21 cellular contexts compared by ENCODE assay signal in the genomic region with DNA sequence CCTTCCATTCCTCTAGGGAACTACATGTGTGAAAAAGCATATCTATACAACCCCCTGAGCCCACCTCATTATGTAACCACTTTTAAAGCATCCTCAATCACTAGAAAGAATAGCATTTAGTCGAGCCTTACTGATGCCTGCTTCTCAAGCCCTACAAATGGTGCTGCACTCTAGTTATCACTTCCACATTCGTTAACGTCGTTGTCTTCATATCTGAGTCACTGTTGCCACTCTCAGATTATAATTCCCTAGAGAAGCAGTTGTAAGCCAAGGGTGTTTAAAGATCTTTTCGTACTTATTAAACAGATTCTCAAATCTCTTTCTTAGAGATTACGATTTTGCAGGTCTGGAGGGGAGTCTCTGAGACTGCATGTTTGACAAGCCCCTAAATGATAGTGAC. TPM values are rescaled to one million over a fixed set of nuclear protein-coding genes. Genes with fewer than 3 reads are reported as not detected.
DNase-seq lines count a peak whose midpoint lies in the region; ATAC-seq, FAIRE-seq and TF ChIP-seq lines count a peak whose summit lies in the region.
"Had no signal": no experiment of that assay in that cellular context is flagged by ENCODE, and none has a peak within 500 bp of the region (broad histone marks: within the 10 kb centered on the region; RNA-seq: fewer than 3 reads in every experiment).

No MANE protein-coding gene starts in this region.

- no peak for TF ChIP-seq RAD21 in HepG2 (CRISPR knock-in tag; IDR thresholded peaks at IDR 0.05)

- ATAC-seq in HepG2: no peak
- ATAC-seq in right lobe of liver: no peak
- peak; percentile 62 for ATAC-seq in HG02642 (IDR thresholded peaks at IDR 0.05; ENCODE audit: poor library complexity, unreplicated experiment)
- ATAC-seq: Panc1, T-cell had no signal

- H3K4me1 Mint-ChIP-seq in activated naive CD4-positive, alpha-beta T cell treated with anti-CD3 and anti-CD28 coated beads, Interleukin-2, amount 10 ng/mL, durations not matched to agents 7 days and 5 days: no peaks in the 10 kb centered on the region
- H3K4me1 Mint-ChIP-seq: T-cell had no signal

- CTCF ChIA-PET in HepG2 (lab: Yijun Ruan, JAX; ENCODE audit: low intra/inter-chr PET ratio, low total read pairs): no interaction called here
- CTCF ChIA-PET in activated naive CD4-positive, alpha-beta T cell treated with anti-CD3 and anti-CD28 coated beads, Interleukin-2, amount 10 ng/mL, durations not matched to agents 7 days and 5 days (lab: Charles Lee): no interaction called here

- no peak for FAIRE-seq in HepG2 (lab: Jason Lieb, UNC)
- FAIRE-seq in urothelium cell line (lab: Jason Lieb, UNC): peak; percentile 13
- FAIRE-seq: A204.1, astrocyte had no signal

- no peak overlapping the region for H2AFZ ChIP-seq in HepG2 (ENCODE audit: low read length)

- H3K27ac ChIP-seq in HepG2 (ENCODE audit: extremely low read length, insufficient read depth, low read length) (no peak overlapping the region), right lobe of liver (no peak overlapping the region), spleen (no peak overlapping the region)
- H3K27ac ChIP-seq: ovary, tibial nerve had no signal

- no peak for DNase-seq in HepG2 (ENCODE audit: low spot score)
- no peak for DNase-seq in right lobe of liver
- peak; percentile 57 for DNase-seq in MV-4-11 (lab: John Stamatoyannopoulos, UW)
- DNase-seq in urothelium cell line (ENCODE audit: low spot score): no peak
- no peak for DNase-seq in NCI-H2029 treated with DMSO at 0.1 percent for 48 hours (lab: John Stamatoyannopoulos, UW)
- no peak for DNase-seq in spleen
- DNase-seq in activated naive CD4-positive, alpha-beta T cell treated with anti-CD3 and anti-CD28 coated beads, Interleukin-2, amount 10 ng/mL, durations not matched to agents 7 days and 5 days: no peak
- DNase-seq: activated CD4-positive, alpha-beta T cell treated with anti-CD3 and anti-CD28 coated beads, Interleukin-2, amount 10 ng/mL, durations not matched to agents 24 days and 14 days; dorsolateral prefrontal cortex; midbrain; NCI-H146; NCI-H510A; ovary; stimulated activated CD4-positive, alpha-beta T cell treated with anti-CD3 and anti-CD28 coated beads, Interleukin-15, amount 100 ng/mL, for 24 hours; T-cell had no signal

- H3K9me3 ChIP-seq in HepG2 (ENCODE audit: low read length): no peaks in the 10 kb centered on the region
- H3K9me3 ChIP-seq in right lobe of liver: no peaks in the 10 kb centered on the region
- no peaks in the 10 kb centered on the region for H3K9me3 ChIP-seq in spleen
- H3K9me3 ChIP-seq: ovary, tibial nerve had no signal

- 98% methylated on average over 6 of the region's 6 CpGs for WGBS in HepG2 (ENCODE audit: low lambda C conversion rate)
- WGBS in right lobe of liver (ENCODE audit: insufficient coverage, low coverage, low lambda C conversion rate, missing lambda C conversion rate): 84% methylated on average over 6 of the region's 6 CpGs
- 59 to 84% (median 75%) methylated on average over 6 of the region's 6 CpGs for WGBS in spleen, 5 donors

- H3K9me3 Mint-ChIP-seq in activated naive CD4-positive, alpha-beta T cell treated with anti-CD3 and anti-CD28 coated beads, Interleukin-2, amount 10 ng/mL, durations not matched to agents 7 days and 5 days: no peaks in the 10 kb centered on the region
- H3K9me3 Mint-ChIP-seq: activated CD4-positive, alpha-beta T cell treated with anti-CD3 and anti-CD28 coated beads, Interleukin-2, amount 10 ng/mL, durations not matched to agents 24 days and 14 days; IgD-negative memory B cell; T-cell had no signal

- peaks cover 41% of the 10 kb centered on the region for H4K20me1 ChIP-seq in HepG2 (ENCODE audit: insufficient read depth, low read length)

- H3K27me3 ChIP-seq in HepG2 (ENCODE audit: control insufficient read depth in 1 of 2, insufficient read depth in 2 of 2, low read length in 2 of 2) (no peaks in the 10 kb centered on the region), right lobe of liver (no peaks in the 10 kb centered on the region), spleen (replicated peaks in 1 of 7) (no peaks in the 10 kb centered on the region)
- H3K27me3 ChIP-seq: dorsolateral prefrontal cortex, ovary, tibial nerve had no signal

- no peaks in the 10 kb centered on the region for H3K36me3 Mint-ChIP-seq in activated naive CD4-positive, alpha-beta T cell treated with anti-CD3 and anti-CD28 coated beads, Interleukin-2, amount 10 ng/mL, durations not matched to agents 7 days and 5 days
- H3K36me3 Mint-ChIP-seq: IgD-negative memory B cell had no signal

- TF ChIP-seq EP300 in HepG2 (IDR thresholded peaks at IDR 0.05; ENCODE audit: low read depth in 2 of 2, low read length in 2 of 2) (no peak), HepG2 (CRISPR knock-in tag; IDR thresholded peaks at IDR 0.05; ENCODE audit: borderline replicate concordance) (no peak)

- intact Hi-C loops in HepG2 (cut with micrococcal nuclease; ENCODE audit: unreplicated experiment) (no loop called here), right lobe of liver (cut with DNase I) (no loop called here), spleen (cut with DNase I; ENCODE audit: low total_unique reads) (no loop called here)

- H3K4me3 Mint-ChIP-seq in activated naive CD4-positive, alpha-beta T cell treated with anti-CD3 and anti-CD28 coated beads, Interleukin-2, amount 10 ng/mL, durations not matched to agents 7 days and 5 days: no peak overlapping the region
- H3K4me3 Mint-ChIP-seq: activated CD4-positive, alpha-beta T cell treated with anti-CD3 and anti-CD28 coated beads, Interleukin-2, amount 10 ng/mL, durations not matched to agents 24 days and 14 days; IgD-negative memory B cell; T-cell had no signal

- TF ChIP-seq CTCF in HepG2 (CRISPR knock-in tag; IDR thresholded peaks at IDR 0.05): no peak
- TF ChIP-seq CTCF in right lobe of liver (IDR thresholded peaks at IDR 0.05): no peak
- no peak for TF ChIP-seq CTCF in spleen (IDR thresholded peaks at IDR 0.05 in 8 of 11, conservative IDR thresholded peaks at IDR 0.05 in 3 of 11)

- H3K4me2 ChIP-seq in HepG2 (ENCODE audit: low read depth, low read length): no peak overlapping the region

- H3K79me2 ChIP-seq in HepG2 (ENCODE audit: insufficient read depth, low read length): peaks cover 58% of the 10 kb centered on the region

- TF ChIP-seq POLR2A in HepG2 (IDR thresholded peaks at IDR 0.05; ENCODE audit: insufficient read depth in 1 of 2, low read depth in 2 of 2, low read length in 2 of 2) (no peak), right lobe of liver (IDR thresholded peaks at IDR 0.05) (no peak), spleen (IDR thresholded peaks at IDR 0.05) (no peak)

- no peak overlapping the region for H3K27ac Mint-ChIP-seq in activated naive CD4-positive, alpha-beta T cell treated with anti-CD3 and anti-CD28 coated beads, Interleukin-2, amount 10 ng/mL, durations not matched to agents 7 days and 5 days
- H3K27ac Mint-ChIP-seq: activated CD4-positive, alpha-beta T cell treated with anti-CD3 and anti-CD28 coated beads, Interleukin-2, amount 10 ng/mL, durations not matched to agents 24 days and 14 days; IgD-negative memory B cell; T-cell had no signal

- H3K27me3 Mint-ChIP-seq in activated naive CD4-positive, alpha-beta T cell treated with anti-CD3 and anti-CD28 coated beads, Interleukin-2, amount 10 ng/mL, durations not matched to agents 7 days and 5 days: peaks cover 3% of the 10 kb centered on the region
- H3K27me3 Mint-ChIP-seq: activated CD4-positive, alpha-beta T cell treated with anti-CD3 and anti-CD28 coated beads, Interleukin-2, amount 10 ng/mL, durations not matched to agents 24 days and 14 days; T-cell had no signal

- POLR2A ChIA-PET in HepG2 (lab: Yijun Ruan, JAX): no interaction called here

- H3K4me1 ChIP-seq in HepG2 (ENCODE audit: insufficient read depth, low read length): peaks cover 38% of the 10 kb centered on the region
- H3K4me1 ChIP-seq in right lobe of liver: peaks cover 0 to 9% (median 4%) of the 10 kb centered on the region in 4 donors
- peaks cover 0 to 3% (median 0%) of the 10 kb centered on the region in 6 donors for H3K4me1 ChIP-seq in spleen
- H3K4me1 ChIP-seq: tibial nerve had no signal

- no TSS peak for BruUV-seq in HepG2 (replicated peaks; lab: Mats Ljungman, UMichigan)

- H3K36me3 ChIP-seq in HepG2 (replicated peaks in 1 of 2; ENCODE audit: control insufficient read depth in 1 of 2, insufficient read depth in 2 of 2, low read length in 2 of 2) (peaks cover 31 to 88% of the 10 kb centered on the region in 2 experiments), right lobe of liver (peaks cover 0 to 38% (median 21%) of the 10 kb centered on the region in 4 donors), spleen (peaks cover 0 to 39% (median 0%) of the 10 kb centered on the region in 6 donors)
- H3K36me3 ChIP-seq: ovary had no signal

- in situ Hi-C loops in HepG2 (cut with HindIII; ENCODE audit: extremely low pct_ligation_motif_present, low pct_unique_long_range_greater_than_20kb): loop anchor here (10.0 kb wide), 1 partner anchor 222 kb away; no protein-coding TSS in a partner anchor

- no peak overlapping the region for H3K4me3 ChIP-seq in HepG2 (replicated peaks in 1 of 3; ENCODE audit: insufficient read depth in 1 of 3, low read depth in 2 of 3, low read length in 3 of 3)
- no peak overlapping the region for H3K4me3 ChIP-seq in right lobe of liver
- no peak overlapping the region for H3K4me3 ChIP-seq in spleen
- H3K4me3 ChIP-seq: ovary, tibial nerve had no signal

- H3K9ac ChIP-seq in HepG2 (ENCODE audit: insufficient read depth, low read depth, low read length): no peak overlapping the region

RNA-seq across cellular contexts. Expression of a gene that starts 16.5 kb away (rescaled TPM):
- 89.8 and 135 TPM in 2 replicates for total RNA-seq in HepG2 (2016; rRNA removed; fragmentation: Illumina TruSeq; extraction: Trizol)
- total RNA-seq in HepG2 (2016; cell fraction: cytosol; rRNA removed; fragmentation: Illumina TruSeq; extraction: Trizol; ENCODE audit: low read depth): 15.3 and 17.7 TPM in 2 replicates
- total RNA-seq in HepG2 (2016; cell fraction: insoluble cytoplasmic fraction; rRNA removed; fragmentation: Illumina TruSeq; extraction: Trizol): 83.4 and 139 TPM in 2 replicates
- 47.8 and 51.7 TPM in 2 replicates for total RNA-seq in HepG2 (2016; cell fraction: membrane; rRNA removed; fragmentation: Illumina TruSeq; extraction: Trizol)
- total RNA-seq in HepG2 (2016; cell fraction: nucleus; rRNA removed; fragmentation: Illumina TruSeq; extraction: Trizol): 170 and 186 TPM in 2 replicates
- polyA plus RNA-seq in HepG2 (2011; rRNA removed): 134 TPM in 2 replicates
- 63.8 and 107 TPM in 2 replicates for polyA plus RNA-seq in HepG2 (2011; cell fraction: cytosol; rRNA removed)
- polyA plus RNA-seq in HepG2 (2011; cell fraction: nucleus; rRNA removed): 45.7 and 54.4 TPM in 2 replicates
- 194 and 216 TPM in 2 replicates for polyA plus RNA-seq in HepG2 (2012)
- polyA plus RNA-seq in HepG2 (2016; cell fraction: cytosol; fragmentation: Illumina TruSeq; extraction: Trizol; ENCODE audit: low read depth): 12.7 and 13.7 TPM in 2 replicates
- 116 and 118 TPM in 2 replicates for polyA plus RNA-seq in HepG2 (2016; cell fraction: insoluble cytoplasmic fraction; fragmentation: Illumina TruSeq; extraction: Trizol; ENCODE audit: low read depth)
- polyA plus RNA-seq in HepG2 (2016; cell fraction: membrane; fragmentation: Illumina TruSeq; extraction: Trizol; ENCODE audit: low read depth): 31.8 and 33.5 TPM in 2 replicates
- polyA plus RNA-seq in HepG2 (2016; cell fraction: nucleus; fragmentation: Illumina TruSeq; extraction: Trizol; ENCODE audit: insufficient read depth, low read depth): 298 and 311 TPM in 2 replicates
- polyA minus RNA-seq in HepG2 (2011; rRNA and poly(A)+ RNA removed; ENCODE audit: low replicate concordance): 26.2 and 55.9 TPM in 2 replicates
- 118 and 143 TPM in 2 replicates for polyA minus RNA-seq in HepG2 (2011; cell fraction: cytosol; rRNA and poly(A)+ RNA removed)
- 93.7 and 117 TPM in 2 replicates for polyA minus RNA-seq in HepG2 (2011; cell fraction: nucleus; rRNA and poly(A)+ RNA removed)
- total RNA-seq in right lobe of liver: 10 to 100 TPM; 69.6 to 99.5 (median 78.5) TPM
- total RNA-seq in spleen: 100 to 1,000 TPM in 1 of 7 donors, 10 to 100 TPM in 6; 42.1 to 101 (median 66.2) TPM
- polyA plus RNA-seq in spleen: 10 to 100 TPM in 1 of 3 donors, 1 to 10 TPM in 2; 3.1 to 14.7 (median 5.9) TPM
